ENCODE assay signal across 1 cellular context in genomic region chr16:74999208-74999682, GRCh38.
TF ChIP-seq lines count a peak whose summit lies in the region.

No MANE protein-coding gene starts in this region.

TF ChIP-seq in HepG2, 621 proteins besides CTCF, POLR2A, EP300 and RAD21 (continued from another document and continues in another):
- no peak for TF ChIP-seq ZNF703 (CRISPR knock-in tag; IDR thresholded peaks at IDR 0.05; ENCODE audit: borderline replicate concordance)
- TF ChIP-seq ZNF768 (CRISPR knock-in tag; IDR thresholded peaks at IDR 0.05) = no peak
- TF ChIP-seq EZH2 (conservative IDR thresholded peaks at IDR 0.05; ENCODE audit: low read depth, low read length) = no peak
- 0 out of 2 replicates have a peak, but pooled peaks have one; percentile 4 for TF ChIP-seq ZNF800 (CRISPR knock-in tag; IDR thresholded peaks at IDR 0.05)
- TF ChIP-seq, protein P1, sequence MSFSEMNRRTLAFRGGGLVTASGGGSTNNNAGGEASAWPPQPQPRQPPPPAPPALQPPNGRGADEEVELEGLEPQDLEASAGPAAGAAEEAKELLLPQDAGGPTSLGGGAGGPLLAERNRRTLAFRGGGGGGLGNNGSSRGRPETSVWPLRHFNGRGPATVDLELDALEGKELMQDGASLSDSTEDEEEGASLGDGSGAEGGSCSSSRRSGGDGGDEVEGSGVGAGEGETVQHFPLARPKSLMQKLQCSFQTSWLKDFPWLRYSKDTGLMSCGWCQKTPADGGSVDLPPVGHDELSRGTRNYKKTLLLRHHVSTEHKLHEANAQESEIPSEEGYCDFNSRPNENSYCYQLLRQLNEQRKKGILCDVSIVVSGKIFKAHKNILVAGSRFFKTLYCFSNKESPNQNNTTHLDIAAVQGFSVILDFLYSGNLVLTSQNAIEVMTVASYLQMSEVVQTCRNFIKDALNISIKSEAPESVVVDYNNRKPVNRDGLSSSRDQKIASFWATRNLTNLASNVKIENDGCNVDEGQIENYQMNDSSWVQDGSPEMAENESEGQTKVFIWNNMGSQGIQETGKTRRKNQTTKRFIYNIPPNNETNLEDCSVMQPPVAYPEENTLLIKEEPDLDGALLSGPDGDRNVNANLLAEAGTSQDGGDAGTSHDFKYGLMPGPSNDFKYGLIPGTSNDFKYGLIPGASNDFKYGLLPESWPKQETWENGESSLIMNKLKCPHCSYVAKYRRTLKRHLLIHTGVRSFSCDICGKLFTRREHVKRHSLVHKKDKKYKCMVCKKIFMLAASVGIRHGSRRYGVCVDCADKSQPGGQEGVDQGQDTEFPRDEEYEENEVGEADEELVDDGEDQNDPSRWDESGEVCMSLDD (CRISPR knock-in tag; IDR thresholded peaks at IDR 0.05; ENCODE audit: borderline replicate concordance) = no peak
- no peak for TF ChIP-seq KLF6 (CRISPR knock-in tag; IDR thresholded peaks at IDR 0.05)
- no peak for TF ChIP-seq YEATS4 (CRISPR knock-in tag; IDR thresholded peaks at IDR 0.05; ENCODE audit: borderline replicate concordance)
- TF ChIP-seq, protein P2, sequence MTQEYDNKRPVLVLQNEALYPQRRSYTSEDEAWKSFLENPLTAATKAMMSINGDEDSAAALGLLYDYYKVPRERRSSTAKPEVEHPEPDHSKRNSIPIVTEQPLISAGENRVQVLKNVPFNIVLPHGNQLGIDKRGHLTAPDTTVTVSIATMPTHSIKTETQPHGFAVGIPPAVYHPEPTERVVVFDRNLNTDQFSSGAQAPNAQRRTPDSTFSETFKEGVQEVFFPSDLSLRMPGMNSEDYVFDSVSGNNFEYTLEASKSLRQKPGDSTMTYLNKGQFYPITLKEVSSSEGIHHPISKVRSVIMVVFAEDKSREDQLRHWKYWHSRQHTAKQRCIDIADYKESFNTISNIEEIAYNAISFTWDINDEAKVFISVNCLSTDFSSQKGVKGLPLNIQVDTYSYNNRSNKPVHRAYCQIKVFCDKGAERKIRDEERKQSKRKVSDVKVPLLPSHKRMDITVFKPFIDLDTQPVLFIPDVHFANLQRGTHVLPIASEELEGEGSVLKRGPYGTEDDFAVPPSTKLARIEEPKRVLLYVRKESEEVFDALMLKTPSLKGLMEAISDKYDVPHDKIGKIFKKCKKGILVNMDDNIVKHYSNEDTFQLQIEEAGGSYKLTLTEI (CRISPR knock-in tag; conservative IDR thresholded peaks at IDR 0.05) = no peak
- no peak for TF ChIP-seq ZNF878 (CRISPR knock-in tag; IDR thresholded peaks at IDR 0.05)
- no peak for TF ChIP-seq ZNF572 (CRISPR knock-in tag; IDR thresholded peaks at IDR 0.05)
- no peak for TF ChIP-seq ZNF570 (CRISPR knock-in tag; IDR thresholded peaks at IDR 0.05; ENCODE audit: borderline replicate concordance)
- TF ChIP-seq TEAD3 (CRISPR knock-in tag; optimal IDR thresholded peaks at IDR 0.05; ENCODE audit: borderline replicate concordance) = no peak
- 0 out of 2 replicates have a peak, but pooled peaks have one; percentile 26 for TF ChIP-seq TGIF2 (CRISPR knock-in tag; IDR thresholded peaks at IDR 0.05)
- no peak for TF ChIP-seq PBX3 (CRISPR knock-in tag; IDR thresholded peaks at IDR 0.05; ENCODE audit: borderline replicate concordance)
- no peak; the same call in 1 of the 2 replicates for TF ChIP-seq ZNF563 (CRISPR knock-in tag; IDR thresholded peaks at IDR 0.05)
- TF ChIP-seq ZNF510 (CRISPR knock-in tag; IDR thresholded peaks at IDR 0.05; ENCODE audit: low read depth) = no peak
- TF ChIP-seq, protein P3, sequence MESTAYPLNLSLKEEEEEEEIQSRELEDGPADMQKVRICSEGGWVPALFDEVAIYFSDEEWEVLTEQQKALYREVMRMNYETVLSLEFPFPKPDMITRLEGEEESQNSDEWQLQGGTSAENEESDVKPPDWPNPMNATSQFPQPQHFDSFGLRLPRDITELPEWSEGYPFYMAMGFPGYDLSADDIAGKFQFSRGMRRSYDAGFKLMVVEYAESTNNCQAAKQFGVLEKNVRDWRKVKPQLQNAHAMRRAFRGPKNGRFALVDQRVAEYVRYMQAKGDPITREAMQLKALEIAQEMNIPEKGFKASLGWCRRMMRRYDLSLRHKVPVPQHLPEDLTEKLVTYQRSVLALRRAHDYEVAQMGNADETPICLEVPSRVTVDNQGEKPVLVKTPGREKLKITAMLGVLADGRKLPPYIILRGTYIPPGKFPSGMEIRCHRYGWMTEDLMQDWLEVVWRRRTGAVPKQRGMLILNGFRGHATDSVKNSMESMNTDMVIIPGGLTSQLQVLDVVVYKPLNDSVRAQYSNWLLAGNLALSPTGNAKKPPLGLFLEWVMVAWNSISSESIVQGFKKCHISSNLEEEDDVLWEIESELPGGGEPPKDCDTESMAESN (CRISPR knock-in tag; conservative IDR thresholded peaks at IDR 0.05) = 0 out of 2 replicates have a peak, but pooled peaks have one; percentile 10
- no peak for TF ChIP-seq GABPB1 (CRISPR knock-in tag; IDR thresholded peaks at IDR 0.05)
- TF ChIP-seq SMYD3 (CRISPR knock-in tag; IDR thresholded peaks at IDR 0.05) = no peak
- TF ChIP-seq SALL2 (CRISPR knock-in tag; IDR thresholded peaks at IDR 0.05) = no peak
- no peak for TF ChIP-seq TARDBP (CRISPR knock-in tag; IDR thresholded peaks at IDR 0.05)
- no peak for TF ChIP-seq TAF15 (IDR thresholded peaks at IDR 0.05; ENCODE audit: low read depth, low read length, poor library complexity, severe bottlenecking)
- TF ChIP-seq ZBTB49 (CRISPR knock-in tag; IDR thresholded peaks at IDR 0.05; ENCODE audit: borderline replicate concordance) = no peak
- TF ChIP-seq, protein P4, sequence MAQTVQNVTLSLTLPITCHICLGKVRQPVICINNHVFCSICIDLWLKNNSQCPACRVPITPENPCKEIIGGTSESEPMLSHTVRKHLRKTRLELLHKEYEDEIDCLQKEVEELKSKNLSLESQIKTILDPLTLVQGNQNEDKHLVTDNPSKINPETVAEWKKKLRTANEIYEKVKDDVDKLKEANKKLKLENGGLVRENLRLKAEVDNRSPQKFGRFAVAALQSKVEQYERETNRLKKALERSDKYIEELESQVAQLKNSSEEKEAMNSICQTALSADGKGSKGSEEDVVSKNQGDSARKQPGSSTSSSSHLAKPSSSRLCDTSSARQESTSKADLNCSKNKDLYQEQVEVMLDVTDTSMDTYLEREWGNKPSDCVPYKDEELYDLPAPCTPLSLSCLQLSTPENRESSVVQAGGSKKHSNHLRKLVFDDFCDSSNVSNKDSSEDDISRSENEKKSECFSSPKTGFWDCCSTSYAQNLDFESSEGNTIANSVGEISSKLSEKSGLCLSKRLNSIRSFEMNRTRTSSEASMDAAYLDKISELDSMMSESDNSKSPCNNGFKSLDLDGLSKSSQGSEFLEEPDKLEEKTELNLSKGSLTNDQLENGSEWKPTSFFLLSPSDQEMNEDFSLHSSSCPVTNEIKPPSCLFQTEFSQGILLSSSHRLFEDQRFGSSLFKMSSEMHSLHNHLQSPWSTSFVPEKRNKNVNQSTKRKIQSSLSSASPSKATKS (CRISPR knock-in tag; IDR thresholded peaks at IDR 0.05) = no peak
- peak; percentile 82 for TF ChIP-seq ZNF142 (CRISPR knock-in tag; IDR thresholded peaks at IDR 0.05)
- no peak for TF ChIP-seq ZNF574 (CRISPR knock-in tag; IDR thresholded peaks at IDR 0.05)
- no peak for TF ChIP-seq ZNF3 (CRISPR knock-in tag; IDR thresholded peaks at IDR 0.05)
- no peak for TF ChIP-seq ZNF326 (CRISPR knock-in tag; IDR thresholded peaks at IDR 0.05; ENCODE audit: borderline replicate concordance)
- TF ChIP-seq HNRNPLL (IDR thresholded peaks at IDR 0.05; ENCODE audit: low read depth, low read length, poor library complexity, severe bottlenecking) = no peak
- TF ChIP-seq NFE2L2 (IDR thresholded peaks at IDR 0.05; ENCODE audit: low read length) = no peak
